In the genomic region with DNA sequence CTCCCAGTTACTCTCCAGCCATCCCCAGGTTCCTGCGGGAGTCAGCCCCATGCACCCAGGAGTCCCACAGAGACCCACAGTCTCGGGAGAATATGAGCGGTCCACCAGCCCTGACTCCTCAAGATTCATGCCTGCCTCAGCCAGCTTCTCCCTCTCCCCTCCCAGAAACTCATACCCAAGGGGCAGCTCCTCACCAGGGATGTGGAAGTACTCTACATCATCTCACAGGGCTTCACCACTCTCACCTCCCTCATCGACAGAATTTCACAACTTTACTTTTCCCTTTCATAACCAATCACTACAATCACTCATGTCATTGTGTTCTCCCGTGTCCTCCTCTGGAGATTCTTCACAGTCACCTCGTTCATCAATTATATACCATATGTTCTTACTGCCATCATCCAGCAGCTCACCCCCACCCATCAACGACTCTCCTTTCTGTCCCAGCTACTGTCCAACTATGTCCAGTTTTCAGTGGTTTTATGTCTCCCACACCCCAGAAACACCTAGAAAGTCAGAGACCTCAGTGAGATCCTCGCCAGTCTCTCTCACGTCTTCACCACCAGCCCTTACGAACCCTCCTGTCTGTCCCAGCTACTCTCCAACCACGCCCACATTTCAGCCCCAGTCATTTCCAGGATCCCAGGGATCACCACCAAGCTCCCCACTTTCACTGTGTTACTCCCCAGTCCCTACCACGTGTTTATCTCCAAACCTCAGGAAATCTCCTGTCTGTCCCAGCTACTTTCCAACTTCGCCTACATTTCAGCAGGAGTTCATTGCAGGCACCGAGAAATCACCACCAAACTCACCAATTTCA, we compare ENCODE assay signal across 1 cellular context.
TF ChIP-seq lines count a peak whose summit lies in the region.

No MANE protein-coding gene starts in this region.

TF ChIP-seq in endothelial cell of umbilical vein, 7 proteins besides CTCF, POLR2A, EP300 and RAD21:
- TF ChIP-seq POLR2AphosphoS5 (IDR thresholded peaks at IDR 0.05; ENCODE audit: insufficient read depth, low read depth, low read length) (no peak), FOS (IDR thresholded peaks at IDR 0.05; ENCODE audit: borderline replicate concordance, insufficient read depth, low read length) (no peak), EZH2 (IDR thresholded peaks at IDR 0.05; ENCODE audit: borderline replicate concordance, low read depth, low read length, severe bottlenecking) (no peak), GATA2 (IDR thresholded peaks at IDR 0.05; ENCODE audit: insufficient read depth, insufficient read length, low read depth, low read length) (no peak), MAX (IDR thresholded peaks at IDR 0.05; ENCODE audit: insufficient read depth, insufficient read length) (no peak), MYC (IDR thresholded peaks at IDR 0.05; ENCODE audit: low read depth, low read length) (no peak), JUN (IDR thresholded peaks at IDR 0.05; ENCODE audit: borderline replicate concordance, insufficient read depth, insufficient read length, low read depth) (no peak)
